Comparison of ENCODE assay signal across 1 cellular context in the genomic region with DNA sequence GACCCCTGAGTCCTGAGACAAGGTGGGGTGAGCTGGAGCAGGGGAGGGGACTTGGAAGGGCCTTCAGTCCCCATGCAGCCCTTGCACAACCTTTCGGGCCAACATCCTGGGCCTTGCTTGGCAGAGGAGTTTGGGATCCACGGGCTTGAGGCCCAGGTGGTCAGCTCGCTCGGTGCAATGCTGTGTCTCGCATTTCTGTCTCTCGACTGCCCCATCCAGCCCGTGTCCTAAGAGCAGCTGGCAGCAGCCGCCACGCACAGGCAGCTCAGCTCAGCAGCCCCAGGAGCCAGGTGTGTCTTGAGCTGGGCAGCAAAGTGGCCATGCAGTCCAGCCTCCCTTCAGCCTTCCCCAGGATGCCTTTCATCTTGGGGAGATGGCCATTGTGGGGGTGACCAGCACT.
TF ChIP-seq lines count a peak whose summit lies in the region.

No MANE protein-coding gene starts in this region.

TF ChIP-seq in H1, 55 proteins besides CTCF, POLR2A, EP300 and RAD21:
- TF ChIP-seq, protein P1, sequence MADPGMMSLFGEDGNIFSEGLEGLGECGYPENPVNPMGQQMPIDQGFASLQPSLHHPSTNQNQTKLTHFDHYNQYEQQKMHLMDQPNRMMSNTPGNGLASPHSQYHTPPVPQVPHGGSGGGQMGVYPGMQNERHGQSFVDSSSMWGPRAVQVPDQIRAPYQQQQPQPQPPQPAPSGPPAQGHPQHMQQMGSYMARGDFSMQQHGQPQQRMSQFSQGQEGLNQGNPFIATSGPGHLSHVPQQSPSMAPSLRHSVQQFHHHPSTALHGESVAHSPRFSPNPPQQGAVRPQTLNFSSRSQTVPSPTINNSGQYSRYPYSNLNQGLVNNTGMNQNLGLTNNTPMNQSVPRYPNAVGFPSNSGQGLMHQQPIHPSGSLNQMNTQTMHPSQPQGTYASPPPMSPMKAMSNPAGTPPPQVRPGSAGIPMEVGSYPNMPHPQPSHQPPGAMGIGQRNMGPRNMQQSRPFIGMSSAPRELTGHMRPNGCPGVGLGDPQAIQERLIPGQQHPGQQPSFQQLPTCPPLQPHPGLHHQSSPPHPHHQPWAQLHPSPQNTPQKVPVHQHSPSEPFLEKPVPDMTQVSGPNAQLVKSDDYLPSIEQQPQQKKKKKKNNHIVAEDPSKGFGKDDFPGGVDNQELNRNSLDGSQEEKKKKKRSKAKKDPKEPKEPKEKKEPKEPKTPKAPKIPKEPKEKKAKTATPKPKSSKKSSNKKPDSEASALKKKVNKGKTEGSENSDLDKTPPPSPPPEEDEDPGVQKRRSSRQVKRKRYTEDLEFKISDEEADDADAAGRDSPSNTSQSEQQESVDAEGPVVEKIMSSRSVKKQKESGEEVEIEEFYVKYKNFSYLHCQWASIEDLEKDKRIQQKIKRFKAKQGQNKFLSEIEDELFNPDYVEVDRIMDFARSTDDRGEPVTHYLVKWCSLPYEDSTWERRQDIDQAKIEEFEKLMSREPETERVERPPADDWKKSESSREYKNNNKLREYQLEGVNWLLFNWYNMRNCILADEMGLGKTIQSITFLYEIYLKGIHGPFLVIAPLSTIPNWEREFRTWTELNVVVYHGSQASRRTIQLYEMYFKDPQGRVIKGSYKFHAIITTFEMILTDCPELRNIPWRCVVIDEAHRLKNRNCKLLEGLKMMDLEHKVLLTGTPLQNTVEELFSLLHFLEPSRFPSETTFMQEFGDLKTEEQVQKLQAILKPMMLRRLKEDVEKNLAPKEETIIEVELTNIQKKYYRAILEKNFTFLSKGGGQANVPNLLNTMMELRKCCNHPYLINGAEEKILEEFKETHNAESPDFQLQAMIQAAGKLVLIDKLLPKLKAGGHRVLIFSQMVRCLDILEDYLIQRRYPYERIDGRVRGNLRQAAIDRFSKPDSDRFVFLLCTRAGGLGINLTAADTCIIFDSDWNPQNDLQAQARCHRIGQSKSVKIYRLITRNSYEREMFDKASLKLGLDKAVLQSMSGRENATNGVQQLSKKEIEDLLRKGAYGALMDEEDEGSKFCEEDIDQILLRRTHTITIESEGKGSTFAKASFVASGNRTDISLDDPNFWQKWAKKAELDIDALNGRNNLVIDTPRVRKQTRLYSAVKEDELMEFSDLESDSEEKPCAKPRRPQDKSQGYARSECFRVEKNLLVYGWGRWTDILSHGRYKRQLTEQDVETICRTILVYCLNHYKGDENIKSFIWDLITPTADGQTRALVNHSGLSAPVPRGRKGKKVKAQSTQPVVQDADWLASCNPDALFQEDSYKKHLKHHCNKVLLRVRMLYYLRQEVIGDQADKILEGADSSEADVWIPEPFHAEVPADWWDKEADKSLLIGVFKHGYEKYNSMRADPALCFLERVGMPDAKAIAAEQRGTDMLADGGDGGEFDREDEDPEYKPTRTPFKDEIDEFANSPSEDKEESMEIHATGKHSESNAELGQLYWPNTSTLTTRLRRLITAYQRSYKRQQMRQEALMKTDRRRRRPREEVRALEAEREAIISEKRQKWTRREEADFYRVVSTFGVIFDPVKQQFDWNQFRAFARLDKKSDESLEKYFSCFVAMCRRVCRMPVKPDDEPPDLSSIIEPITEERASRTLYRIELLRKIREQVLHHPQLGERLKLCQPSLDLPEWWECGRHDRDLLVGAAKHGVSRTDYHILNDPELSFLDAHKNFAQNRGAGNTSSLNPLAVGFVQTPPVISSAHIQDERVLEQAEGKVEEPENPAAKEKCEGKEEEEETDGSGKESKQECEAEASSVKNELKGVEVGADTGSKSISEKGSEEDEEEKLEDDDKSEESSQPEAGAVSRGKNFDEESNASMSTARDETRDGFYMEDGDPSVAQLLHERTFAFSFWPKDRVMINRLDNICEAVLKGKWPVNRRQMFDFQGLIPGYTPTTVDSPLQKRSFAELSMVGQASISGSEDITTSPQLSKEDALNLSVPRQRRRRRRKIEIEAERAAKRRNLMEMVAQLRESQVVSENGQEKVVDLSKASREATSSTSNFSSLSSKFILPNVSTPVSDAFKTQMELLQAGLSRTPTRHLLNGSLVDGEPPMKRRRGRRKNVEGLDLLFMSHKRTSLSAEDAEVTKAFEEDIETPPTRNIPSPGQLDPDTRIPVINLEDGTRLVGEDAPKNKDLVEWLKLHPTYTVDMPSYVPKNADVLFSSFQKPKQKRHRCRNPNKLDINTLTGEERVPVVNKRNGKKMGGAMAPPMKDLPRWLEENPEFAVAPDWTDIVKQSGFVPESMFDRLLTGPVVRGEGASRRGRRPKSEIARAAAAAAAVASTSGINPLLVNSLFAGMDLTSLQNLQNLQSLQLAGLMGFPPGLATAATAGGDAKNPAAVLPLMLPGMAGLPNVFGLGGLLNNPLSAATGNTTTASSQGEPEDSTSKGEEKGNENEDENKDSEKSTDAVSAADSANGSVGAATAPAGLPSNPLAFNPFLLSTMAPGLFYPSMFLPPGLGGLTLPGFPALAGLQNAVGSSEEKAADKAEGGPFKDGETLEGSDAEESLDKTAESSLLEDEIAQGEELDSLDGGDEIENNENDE (IDR thresholded peaks at IDR 0.05; ENCODE audit: insufficient replicate concordance, low read length) = no peak
- no peak for TF ChIP-seq SP2 (IDR thresholded peaks at IDR 0.05; ENCODE audit: low read length)
- no peak for TF ChIP-seq TEAD4 (IDR thresholded peaks at IDR 0.05; ENCODE audit: low read depth, low read length)
- no peak for TF ChIP-seq EGR1 (IDR thresholded peaks at IDR 0.05; ENCODE audit: borderline replicate concordance, low read depth, low read length)
- TF ChIP-seq JUND (IDR thresholded peaks at IDR 0.05; ENCODE audit: low read length) = no peak
- TF ChIP-seq CHD1 (IDR thresholded peaks at IDR 0.05; ENCODE audit: low read depth, low read length) = no peak
- TF ChIP-seq NRF1 (IDR thresholded peaks at IDR 0.05; ENCODE audit: low read depth, low read length) = no peak
- TF ChIP-seq JUN (IDR thresholded peaks at IDR 0.05; ENCODE audit: low read depth, low read length) = no peak
- TF ChIP-seq, protein P2, sequence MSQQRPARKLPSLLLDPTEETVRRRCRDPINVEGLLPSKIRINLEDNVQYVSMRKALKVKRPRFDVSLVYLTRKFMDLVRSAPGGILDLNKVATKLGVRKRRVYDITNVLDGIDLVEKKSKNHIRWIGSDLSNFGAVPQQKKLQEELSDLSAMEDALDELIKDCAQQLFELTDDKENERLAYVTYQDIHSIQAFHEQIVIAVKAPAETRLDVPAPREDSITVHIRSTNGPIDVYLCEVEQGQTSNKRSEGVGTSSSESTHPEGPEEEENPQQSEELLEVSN (IDR thresholded peaks at IDR 0.05) = no peak
- TF ChIP-seq CBX8 (IDR thresholded peaks at IDR 0.05; ENCODE audit: borderline replicate concordance, low read depth, low read length) = no peak
- TF ChIP-seq SP1 (IDR thresholded peaks at IDR 0.05; ENCODE audit: low read depth, low read length) = no peak
- no peak for TF ChIP-seq FOSL1 (IDR thresholded peaks at IDR 0.05; ENCODE audit: insufficient read depth, low read depth, low read length)
